In the genomic region with DNA sequence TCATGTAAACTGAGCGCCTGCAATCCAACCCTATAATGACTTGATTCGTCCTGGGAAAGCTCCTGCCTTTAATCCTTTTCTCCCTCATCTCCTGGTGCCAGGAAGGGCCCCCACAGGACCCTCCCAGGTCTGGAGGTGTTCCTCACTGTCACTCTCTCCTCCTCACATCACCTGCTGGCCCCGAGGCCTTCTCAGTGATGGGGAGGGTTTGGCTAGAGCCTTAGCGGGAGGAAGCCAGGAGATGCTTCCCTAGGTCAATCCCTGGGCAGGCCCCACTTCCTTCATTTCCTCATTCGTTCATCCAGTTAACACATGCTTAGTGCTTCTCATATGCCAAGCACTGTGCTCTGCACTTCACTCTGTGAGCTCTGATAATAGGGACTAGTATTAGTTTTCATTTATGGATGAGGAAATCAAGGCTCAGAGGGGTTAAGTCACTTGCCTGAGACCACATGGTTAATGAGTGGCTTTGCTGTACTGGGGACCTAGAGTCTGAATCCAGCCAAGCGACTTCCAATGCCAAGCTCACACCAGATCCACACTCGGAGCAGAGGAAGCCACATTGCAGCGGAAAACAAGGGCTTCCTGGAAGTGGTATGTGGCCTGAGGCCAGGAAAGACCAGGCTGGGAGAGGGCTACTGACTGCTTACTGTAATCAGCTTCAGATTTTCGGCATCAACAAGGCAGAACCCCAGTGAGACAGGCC, we compare ENCODE assay signal across 17 cellular contexts. TPM values are rescaled to one million over a fixed set of nuclear protein-coding genes. Genes with fewer than 3 reads are reported as not detected.
A peak's percentile ranks its signal among the peaks of the same experiment; 100 is the strongest.
DNase-seq lines count a peak whose midpoint lies in the region; ATAC-seq, FAIRE-seq and TF ChIP-seq lines count a peak whose summit lies in the region.
"Had no signal": no experiment of that assay in that cellular context is flagged by ENCODE, and none has a peak within 500 bp of the region (broad histone marks: within the 10 kb centered on the region; RNA-seq: fewer than 3 reads in every experiment).

No MANE protein-coding gene starts in this region.

- H3K79me2 ChIP-seq in HepG2 (ENCODE audit: insufficient read depth, low read length) = no peaks in the 10 kb centered on the region

- H3K4me1 ChIP-seq in right lobe of liver = peaks cover 0 to 10% (median 0%) of the 10 kb centered on the region in 4 donors
- no peaks in the 10 kb centered on the region for H3K4me1 ChIP-seq in HepG2 (ENCODE audit: insufficient read depth, low read length)
- H3K4me1 ChIP-seq: A549 had no signal

- CTCF ChIA-PET in HepG2 (lab: Yijun Ruan, JAX; ENCODE audit: low intra/inter-chr PET ratio, low total read pairs) = no interaction called here

- no peak overlapping the region for H3K9ac ChIP-seq in HepG2 (ENCODE audit: insufficient read depth, low read depth, low read length)
- H3K9ac ChIP-seq: KMS-11 had no signal

- intact Hi-C loops in right lobe of liver (cut with DNase I) (no loop called here), HepG2 (cut with micrococcal nuclease; ENCODE audit: unreplicated experiment) (no loop called here)

- H2AFZ ChIP-seq in HepG2 (ENCODE audit: low read length) = no peak overlapping the region

- TF ChIP-seq CTCF in right lobe of liver (IDR thresholded peaks at IDR 0.05) (no peak), HepG2 (CRISPR knock-in tag; IDR thresholded peaks at IDR 0.05) (no peak), mesothelial cell of epicardium (IDR thresholded peaks at IDR 0.05; ENCODE audit: unreplicated experiment) (no peak)

- H3K36me3 ChIP-seq in right lobe of liver (no peaks in the 10 kb centered on the region), HepG2 (replicated peaks in 1 of 2; ENCODE audit: control insufficient read depth in 1 of 2, insufficient read depth in 2 of 2, low read length in 2 of 2) (no peaks in the 10 kb centered on the region)

- no peak overlapping the region for H3K27ac ChIP-seq in right lobe of liver
- no peak overlapping the region for H3K27ac ChIP-seq in HepG2 (ENCODE audit: extremely low read length, insufficient read depth, low read length)
- H3K27ac ChIP-seq: A549, KMS-11 had no signal

- TF ChIP-seq POLR2A in right lobe of liver (IDR thresholded peaks at IDR 0.05) = no peak
- no peak for TF ChIP-seq POLR2A in HepG2 (IDR thresholded peaks at IDR 0.05; ENCODE audit: insufficient read depth in 1 of 2, low read depth in 2 of 2, low read length in 2 of 2)
- TF ChIP-seq POLR2A in H54 (IDR thresholded peaks at IDR 0.05; ENCODE audit: low read depth, low read length) = no peak
- TF ChIP-seq POLR2A in GM18505 (IDR thresholded peaks at IDR 0.05; ENCODE audit: borderline replicate concordance, extremely low read depth, insufficient read depth, insufficient read length) = no peak

- WGBS in right lobe of liver (ENCODE audit: insufficient coverage, low coverage, low lambda C conversion rate, missing lambda C conversion rate) = 53% methylated on average over 6 of the region's 9 CpGs
- 13% methylated on average over 7 of the region's 9 CpGs for WGBS in HepG2 (ENCODE audit: low lambda C conversion rate)

- DNase-seq in right lobe of liver (peak in 1 of 3 donors; percentile 27), HepG2 (ENCODE audit: low spot score) (no peak), dermis blood vessel endothelial cell (peak; percentile 49), mesothelial cell of epicardium (ENCODE audit: low spot score in 2 of 2, unreplicated experiment in 2 of 2) (no peak), H54 (ENCODE audit: insufficient read length, low spot score) (no peak)
- DNase-seq: CD4-positive, CD25-positive, alpha-beta regulatory T cell; DMS53; GOT3; NCI-H1092; NCI-H446; Right ventricle myocardium superior had no signal

- TF ChIP-seq RAD21 in HepG2 (CRISPR knock-in tag; IDR thresholded peaks at IDR 0.05) = no peak

- POLR2A ChIA-PET in HepG2 (lab: Yijun Ruan, JAX) = no interaction called here

- no peaks in the 10 kb centered on the region for H3K27me3 Mint-ChIP-seq in mesothelial cell of epicardium (ENCODE audit: low read depth)

- H3K27me3 ChIP-seq in right lobe of liver (no peaks in the 10 kb centered on the region), HepG2 (ENCODE audit: control insufficient read depth in 1 of 2, insufficient read depth in 2 of 2, low read length in 2 of 2) (0 out of 5 replicates have a peak, but pooled peaks cover 0 to 3% of the 10 kb centered on the region in 2 experiments)

- FAIRE-seq in HepG2 (lab: Jason Lieb, UNC) = no peak
- no peak for FAIRE-seq in H54 (lab: Jason Lieb, UNC)
- FAIRE-seq: A549, GM12878 had no signal

- H3K9me3 ChIP-seq in right lobe of liver (no peaks in the 10 kb centered on the region), HepG2 (ENCODE audit: low read length) (no peaks in the 10 kb centered on the region)
- H3K9me3 ChIP-seq: A549 had no signal

- H3K4me1 Mint-ChIP-seq in mesothelial cell of epicardium = peaks cover 60% of the 10 kb centered on the region
- H3K4me1 Mint-ChIP-seq: CD4-positive, CD25-positive, alpha-beta regulatory T cell had no signal

- H3K4me2 ChIP-seq in HepG2 (ENCODE audit: low read depth, low read length) = no peak overlapping the region
- H3K4me2 ChIP-seq: A549, KMS-11 had no signal

- no peak for TF ChIP-seq EP300 in HepG2 (IDR thresholded peaks at IDR 0.05; ENCODE audit: low read depth in 2 of 2, low read length in 2 of 2)
- no peak for TF ChIP-seq EP300 in HepG2 (CRISPR knock-in tag; IDR thresholded peaks at IDR 0.05; ENCODE audit: borderline replicate concordance)

- no peak overlapping the region for H3K4me3 Mint-ChIP-seq in mesothelial cell of epicardium
- H3K4me3 Mint-ChIP-seq: CD4-positive, CD25-positive, alpha-beta regulatory T cell had no signal

- no peaks in the 10 kb centered on the region for H4K20me1 ChIP-seq in HepG2 (ENCODE audit: insufficient read depth, low read length)

- BruUV-seq in HepG2 (replicated peaks; lab: Mats Ljungman, UMichigan) = no TSS peak

- no peaks in the 10 kb centered on the region for H3K36me3 Mint-ChIP-seq in mesothelial cell of epicardium
- H3K36me3 Mint-ChIP-seq: CD4-positive, CD25-positive, alpha-beta regulatory T cell had no signal

- in situ Hi-C loops in HepG2 (cut with HindIII; ENCODE audit: extremely low pct_ligation_motif_present, low pct_unique_long_range_greater_than_20kb) = no loop called here

- no peak overlapping the region for H3K4me3 ChIP-seq in right lobe of liver
- H3K4me3 ChIP-seq in HepG2 (replicated peaks in 1 of 3; ENCODE audit: insufficient read depth in 1 of 3, low read depth in 2 of 3, low read length in 3 of 3) = no peak overlapping the region
- H3K4me3 ChIP-seq: A549, GM12878 had no signal

- ATAC-seq in right lobe of liver = peak in 3 of 4 donors; percentile 24 to 31 (median 25)
- ATAC-seq in HepG2 = no peak
- ATAC-seq in HG03159 (IDR thresholded peaks at IDR 0.05; ENCODE audit: unreplicated experiment) = no peak
- ATAC-seq in GM18505 (IDR thresholded peaks at IDR 0.05; ENCODE audit: unreplicated experiment) = no peak
- ATAC-seq: GM12878 had no signal

- peak overlapping the region; percentile 76 for H3K27ac Mint-ChIP-seq in mesothelial cell of epicardium
- H3K27ac Mint-ChIP-seq: CD4-positive, CD25-positive, alpha-beta regulatory T cell had no signal

- no peaks in the 10 kb centered on the region for H3K9me3 Mint-ChIP-seq in mesothelial cell of epicardium
- H3K9me3 Mint-ChIP-seq: CD4-positive, CD25-positive, alpha-beta regulatory T cell had no signal

TF ChIP-seq in HepG2, 621 proteins besides CTCF, POLR2A, EP300 and RAD21 (continues in another document):
- TF ChIP-seq ZNF792 (CRISPR knock-in tag; IDR thresholded peaks at IDR 0.05) = no peak
- TF ChIP-seq PCBP2 (optimal IDR thresholded peaks at IDR 0.05; ENCODE audit: low read depth, low read length, poor library complexity, severe bottlenecking) = no peak
- TF ChIP-seq TBX3 (IDR thresholded peaks at IDR 0.05; ENCODE audit: borderline replicate concordance) = no peak
- TF ChIP-seq ATF7-NPFF (CRISPR knock-in tag; IDR thresholded peaks at IDR 0.05; ENCODE audit: low read depth) = no peak
- no peak for TF ChIP-seq SMAD3 (CRISPR knock-in tag; IDR thresholded peaks at IDR 0.05)
- TF ChIP-seq KAT2B (IDR thresholded peaks at IDR 0.05; ENCODE audit: borderline replicate concordance, low read depth, low read length) = no peak
- TF ChIP-seq SSRP1 (CRISPR knock-in tag; IDR thresholded peaks at IDR 0.05) = no peak

RNA-seq across cellular contexts. Expression of a gene that starts 50.3 kb away (rescaled TPM):
- total RNA-seq in right lobe of liver = under 1 TPM in 1 of 6 experiments, not detected in 5; 0.53 TPM
- not detected in 2 replicates for total RNA-seq in HepG2 (2016; rRNA removed; fragmentation: Illumina TruSeq; extraction: Trizol)
- total RNA-seq in HepG2 (2016; cell fraction: cytosol; rRNA removed; fragmentation: Illumina TruSeq; extraction: Trizol; ENCODE audit: low read depth) = not detected in 2 replicates
- not detected in 2 replicates for total RNA-seq in HepG2 (2016; cell fraction: insoluble cytoplasmic fraction; rRNA removed; fragmentation: Illumina TruSeq; extraction: Trizol)
- total RNA-seq in HepG2 (2016; cell fraction: membrane; rRNA removed; fragmentation: Illumina TruSeq; extraction: Trizol) = not detected in 2 replicates
- not detected in 2 replicates for total RNA-seq in HepG2 (2016; cell fraction: nucleus; rRNA removed; fragmentation: Illumina TruSeq; extraction: Trizol)
- polyA plus RNA-seq in HepG2 (2011; rRNA removed) = not detected in 2 replicates
- not detected in 2 replicates for polyA plus RNA-seq in HepG2 (2011; cell fraction: cytosol; rRNA removed)
- polyA plus RNA-seq in HepG2 (2011; cell fraction: nucleus; rRNA removed) = 0.03 TPM in 1 of 2 replicates, not detected in the other
- polyA plus RNA-seq in HepG2 (2012) = not detected in 2 replicates
- not detected in 2 replicates for polyA plus RNA-seq in HepG2 (2016; cell fraction: cytosol; fragmentation: Illumina TruSeq; extraction: Trizol; ENCODE audit: low read depth)
- not detected in 2 replicates for polyA plus RNA-seq in HepG2 (2016; cell fraction: insoluble cytoplasmic fraction; fragmentation: Illumina TruSeq; extraction: Trizol; ENCODE audit: low read depth)
- not detected in 2 replicates for polyA plus RNA-seq in HepG2 (2016; cell fraction: membrane; fragmentation: Illumina TruSeq; extraction: Trizol; ENCODE audit: low read depth)
- polyA plus RNA-seq in HepG2 (2016; cell fraction: nucleus; fragmentation: Illumina TruSeq; extraction: Trizol; ENCODE audit: insufficient read depth, low read depth) = not detected in 2 replicates
- polyA minus RNA-seq in HepG2 (2011; rRNA and poly(A)+ RNA removed; ENCODE audit: low replicate concordance) = 0.05 and 0.98 TPM in 2 replicates
- not detected in 2 replicates for polyA minus RNA-seq in HepG2 (2011; cell fraction: cytosol; rRNA and poly(A)+ RNA removed)
- polyA minus RNA-seq in HepG2 (2011; cell fraction: nucleus; rRNA and poly(A)+ RNA removed) = not detected in 2 replicates
- not detected in 2 replicates for total RNA-seq in dermis blood vessel endothelial cell
- total RNA-seq in mesothelial cell of epicardium = 2.2 to 3.2 TPM (median 2.8 TPM) in 3 replicates
- total RNA-seq: CD4-positive, CD25-positive, alpha-beta regulatory T cell; GM12878; MCF 10A; Right ventricle myocardium superior had no signal
- polyA plus RNA-seq: CD4-positive, CD25-positive, alpha-beta regulatory T cell had no signal

Comparison
In these comparisons a context has a peak if more than half of its experiments do, and no peak if none do; other contexts are left out.
1. ATAC-seq: peak in right lobe of liver (3 of 4); none in HepG2 (single experiment), HG03159 (single experiment) and GM18505 (single experiment).